19 cellular contexts compared by ENCODE assay signal in genomic region chr17:47837401-47838039, GRCh38. TPM values are rescaled to one million over a fixed set of nuclear protein-coding genes. Genes with fewer than 3 reads are reported as not detected.
DNase-seq lines count a peak whose midpoint lies in the region; ATAC-seq, FAIRE-seq and TF ChIP-seq lines count a peak whose summit lies in the region.
"Had no signal": no experiment of that assay in that cellular context is flagged by ENCODE, and none has a peak within 500 bp of the region (broad histone marks: within the 10 kb centered on the region; RNA-seq: fewer than 3 reads in every experiment).

No MANE protein-coding gene starts in this region.

- intact Hi-C loops in left ventricle myocardium inferior (cut with micrococcal nuclease) (no loop called here), kidney (cut with DNase I) (no loop called here), testis (cut with DNase I; ENCODE audit: low total_unique reads) (no loop called here), left lung (cut with DNase I) (no loop called here)

- no peak overlapping the region for H3K9ac ChIP-seq in kidney (ENCODE audit: low read length in 2 of 2)
- H3K9ac ChIP-seq: KMS-11, parathyroid adenoma had no signal

- H3K27me3 ChIP-seq in left ventricle myocardium inferior (ENCODE audit: low read depth): no peaks in the 10 kb centered on the region
- no peaks in the 10 kb centered on the region for H3K27me3 ChIP-seq in right atrium auricular region
- H3K27me3 ChIP-seq in testis: no peaks in the 10 kb centered on the region
- no peaks in the 10 kb centered on the region for H3K27me3 ChIP-seq in left lung
- H3K27me3 ChIP-seq: dorsolateral prefrontal cortex, esophagus muscularis mucosa had no signal

- ATAC-seq in HG02973 (IDR thresholded peaks at IDR 0.05; ENCODE audit: unreplicated experiment) (no peak), left lung (no peak)
- ATAC-seq: stimulated activated naive CD8-positive, alpha-beta T cell treated with anti-CD3 and anti-CD28 coated beads, Interleukin-15, Interleukin-2, amounts not matched to agents 100 U/mL and 50 U/mL, for 24 hours; T-helper 17 cell had no signal

- TF ChIP-seq CTCF in left ventricle myocardium inferior (IDR thresholded peaks at IDR 0.05; ENCODE audit: borderline replicate concordance) (no peak), right atrium auricular region (IDR thresholded peaks at IDR 0.05) (no peak), kidney (IDR thresholded peaks at IDR 0.05; ENCODE audit: borderline replicate concordance, extremely low read depth, insufficient read depth) (no peak), testis (IDR thresholded peaks at IDR 0.05) (no peak), left lung (IDR thresholded peaks at IDR 0.05) (no peak)

- H3K9me3 ChIP-seq in left ventricle myocardium inferior (replicated peaks) (no peaks in the 10 kb centered on the region), right atrium auricular region (no peaks in the 10 kb centered on the region), kidney (ENCODE audit: control insufficient read depth in 1 of 2, low read length in 2 of 2) (no peaks in the 10 kb centered on the region), testis (no peaks in the 10 kb centered on the region), left lung (no peaks in the 10 kb centered on the region)
- H3K9me3 ChIP-seq: esophagus muscularis mucosa had no signal

- H3K4me1 ChIP-seq in left ventricle myocardium inferior (peaks cover 61% of the 10 kb centered on the region), right atrium auricular region (peaks cover 0 to 27% of the 10 kb centered on the region in 2 donors), kidney (ENCODE audit: control insufficient read depth in 1 of 2, insufficient read depth in 1 of 2, low read depth in 1 of 2, low read length in 2 of 2) (peaks cover 26 to 28% of the 10 kb centered on the region in 2 donors), testis (peaks cover 18% of the 10 kb centered on the region), left lung (peaks cover 8 to 43% of the 10 kb centered on the region in 2 donors)

- H3K27ac ChIP-seq in left ventricle myocardium inferior (replicated peaks) (peak overlapping the region; percentile 15), right atrium auricular region (no peak overlapping the region), kidney (ENCODE audit: low read depth in 2 of 2, low read length in 2 of 2) (peak overlapping the region; percentile 58 to 67), testis (peak overlapping the region in 1 of 2 donors; percentile 10), left lung (no peak overlapping the region)
- H3K27ac ChIP-seq: dorsolateral prefrontal cortex, esophagus muscularis mucosa, HL-60, KMS-11, parathyroid adenoma had no signal

- DNase-seq in left ventricle myocardium inferior (no peak), right atrium auricular region (ENCODE audit: low spot score) (no peak), RCC 7860 (ENCODE audit: low spot score) (peak; percentile 93), kidney (no peak), testis (peak; percentile 30), NCI-H1694 treated with DMSO at 0.1 percent for 48 hours (lab: John Stamatoyannopoulos, UW) (no peak), left lung (no peak)
- DNase-seq: activated gamma-delta T cell; dorsolateral prefrontal cortex; NCI-H1105 treated with DMSO at 0.1 percent for 48 hours; NCI-H2171; stimulated activated naive CD8-positive, alpha-beta T cell treated with anti-CD3 and anti-CD28 coated beads, Interleukin-15, Interleukin-2, amounts not matched to agents 100 U/mL and 50 U/mL, for 24 hours; T-helper 17 cell had no signal

- TF ChIP-seq POLR2A in testis (IDR thresholded peaks at IDR 0.05): no peak

- peak; percentile 80 for FAIRE-seq in RCC 7860 (lab: Jason Lieb, UNC)
- no peak for FAIRE-seq in kidney (lab: Jason Lieb, UNC)
- FAIRE-seq: urothelium cell line had no signal

- 66 to 69% methylated on average over 7 to 13 of the region's 13 CpGs for WGBS in testis, 2 donors

- H3K36me3 ChIP-seq in left ventricle myocardium inferior (peaks cover 32% of the 10 kb centered on the region), right atrium auricular region (peaks cover 5% of the 10 kb centered on the region), kidney (ENCODE audit: control insufficient read depth in 1 of 2, insufficient read depth in 2 of 2, low read length in 2 of 2) (peaks cover 3 to 23% of the 10 kb centered on the region in 2 donors), testis (ENCODE audit: low read depth, missing control alignments) (no peaks in the 10 kb centered on the region), left lung (peaks cover 0 to 32% of the 10 kb centered on the region in 2 donors)

- H3K4me3 ChIP-seq in left ventricle myocardium inferior (no peak overlapping the region), right atrium auricular region (no peak overlapping the region), kidney (ENCODE audit: low read length in 2 of 2) (peak overlapping the region in 1 of 2 donors; percentile 25), testis (no peak overlapping the region), left lung (no peak overlapping the region)
- H3K4me3 ChIP-seq: dorsolateral prefrontal cortex, esophagus muscularis mucosa had no signal

RNA-seq across cellular contexts. Expression of gene SCRN2, which starts 3.6 kb away (rescaled TPM):
- 27.1 TPM for total RNA-seq in left ventricle myocardium inferior
- total RNA-seq in right atrium auricular region: 10 to 100 TPM; 28.5 to 37.1 TPM
- 40.3 TPM for total RNA-seq in kidney
- polyA plus RNA-seq in kidney (ENCODE audit: insufficient read depth, low read depth, low replicate concordance): 172 TPM
- 10 to 100 TPM; 31.0 to 38.0 TPM for total RNA-seq in testis
- polyA plus RNA-seq in testis (ENCODE audit: insufficient read depth, low read depth, low replicate concordance): 25.6 TPM
- 10 to 100 TPM; 26.4 to 33.1 TPM for total RNA-seq in left lung

RNA-seq across cellular contexts. Expression of gene LRRC46, which starts 6.0 kb away (rescaled TPM):
- total RNA-seq in left ventricle myocardium inferior (0.63 TPM), right atrium auricular region (under 1 TPM in 1 of 2 donors, not detected in 1; 0.59 TPM), kidney (0.91 TPM), testis (10 to 100 TPM; 18.4 to 28.3 TPM), left lung (1 to 10 TPM in 1 of 2 donors, under 1 TPM in 1; 0.44 to 6.7 TPM)
- polyA plus RNA-seq in kidney (ENCODE audit: insufficient read depth, low read depth, low replicate concordance) (1.5 TPM), testis (ENCODE audit: insufficient read depth, low read depth, low replicate concordance) (147 TPM)

RNA-seq across cellular contexts. Expression of gene MRPL10, which starts 6.2 kb away (rescaled TPM):
- total RNA-seq in left ventricle myocardium inferior: 60.5 TPM
- 10 to 100 TPM; 51.8 to 61.3 TPM for total RNA-seq in right atrium auricular region
- total RNA-seq in kidney: 38.3 TPM
- polyA plus RNA-seq in kidney (ENCODE audit: insufficient read depth, low read depth, low replicate concordance): 52.2 TPM
- total RNA-seq in testis: 10 to 100 TPM; 47.1 to 47.4 TPM
- 51.5 TPM for polyA plus RNA-seq in testis (ENCODE audit: insufficient read depth, low read depth, low replicate concordance)
- 10 to 100 TPM; 26.2 to 27.3 TPM for total RNA-seq in left lung

RNA-seq across cellular contexts. Expression of gene SP6, which starts 13.4 kb away (rescaled TPM):
- 0.16 TPM for total RNA-seq in left ventricle myocardium inferior
- 1 to 10 TPM in 1 of 2 donors, not detected in 1; 2.7 TPM for total RNA-seq in right atrium auricular region
- total RNA-seq in kidney: 2.0 TPM
- 0.86 TPM for polyA plus RNA-seq in kidney (ENCODE audit: insufficient read depth, low read depth, low replicate concordance)
- total RNA-seq in testis: under 1 TPM; 0.31 to 0.43 TPM
- polyA plus RNA-seq in testis (ENCODE audit: insufficient read depth, low read depth, low replicate concordance): 0.79 TPM
- total RNA-seq in left lung: 1 to 10 TPM in 1 of 2 donors, under 1 TPM in 1; 0.79 to 1.5 TPM

RNA-seq across cellular contexts. Expression of gene OSBPL7, which starts 15.9 kb away (rescaled TPM):
- total RNA-seq in left ventricle myocardium inferior (4.4 TPM), right atrium auricular region (1 to 10 TPM; 2.3 to 3.6 TPM), kidney (21.2 TPM), testis (1 to 10 TPM; 2.1 to 7.3 TPM), left lung (10 to 100 TPM; 20.3 to 36.4 TPM)
- polyA plus RNA-seq in kidney (ENCODE audit: insufficient read depth, low read depth, low replicate concordance) (5.3 TPM), testis (ENCODE audit: insufficient read depth, low read depth, low replicate concordance) (2.5 TPM)

Comparison
In these comparisons a context has a peak if more than half of its experiments do, and no peak if none do; other contexts are left out.
1. H3K27ac ChIP-seq: peak in left ventricle myocardium inferior (single experiment) and kidney (2 of 2); none in right atrium auricular region (0 of 2) and left lung (0 of 2).
2. DNase-seq: peak in RCC 7860 (single experiment) and testis (single experiment); none in left ventricle myocardium inferior (single experiment), right atrium auricular region (single experiment), kidney (single experiment), NCI-H1694 treated with DMSO at 0.1 percent for 48 hours (single experiment) and left lung (0 of 2).